1 cellular context compared by ENCODE assay signal in the genomic region with DNA sequence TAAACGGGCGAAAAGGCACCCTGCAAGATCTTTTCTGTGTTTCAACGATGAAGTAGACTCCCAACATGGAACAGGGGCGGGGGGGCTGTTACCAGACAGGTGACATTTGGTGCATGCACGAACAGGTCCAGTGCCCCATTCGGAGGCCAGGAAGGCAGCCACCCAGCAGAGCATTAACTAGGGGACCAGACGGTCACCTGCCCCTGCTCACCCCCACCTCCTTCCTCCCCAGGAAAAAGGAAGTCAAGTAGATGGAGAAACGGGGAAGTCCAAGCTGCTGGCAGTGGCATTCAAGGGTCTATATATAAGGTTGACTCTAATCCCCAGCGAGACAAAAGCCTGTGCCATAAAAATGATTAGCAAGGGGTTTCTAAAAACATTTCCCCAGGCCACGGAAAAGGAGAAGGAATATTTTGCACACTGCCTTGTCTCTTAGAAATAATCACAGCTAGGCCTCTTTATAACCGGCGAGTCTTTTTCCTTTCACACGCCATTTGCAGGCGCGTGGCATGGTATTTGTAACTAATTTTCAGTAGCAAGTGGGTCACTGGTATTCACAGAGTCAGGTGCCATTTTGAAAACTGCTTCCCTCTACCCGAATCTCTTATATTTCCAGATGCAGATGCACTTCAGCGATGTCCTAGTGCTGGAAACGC.
TF ChIP-seq lines count a peak whose summit lies in the region.

No MANE protein-coding gene starts in this region.

TF ChIP-seq in WTC11, 78 proteins besides CTCF, POLR2A, EP300 and RAD21 (continued from another document):
- TF ChIP-seq ATF6 (CRISPR knock-in tag; IDR thresholded peaks at IDR 0.05): no peak
- no peak for TF ChIP-seq ZNF425 (CRISPR knock-in tag; conservative IDR thresholded peaks at IDR 0.05)
- TF ChIP-seq ZNF121 (CRISPR knock-in tag; IDR thresholded peaks at IDR 0.05): no peak
